Comparison of ENCODE assay signal across 8 cellular contexts in genomic region chr1:220689696-220690095, GRCh38. TPM values are rescaled to one million over a fixed set of nuclear protein-coding genes. Genes with fewer than 3 reads are reported as not detected.
DNase-seq lines count a peak whose midpoint lies in the region; ATAC-seq and TF ChIP-seq lines count a peak whose summit lies in the region.

No MANE protein-coding gene starts in this region.

- TF ChIP-seq POLR2A in transverse colon (IDR thresholded peaks at IDR 0.05): no peak

- dilution Hi-C loops in mammary epithelial cell (cut with HindIII; ENCODE audit: low sequenced_read_pairs): no loop called here

- no peak overlapping the region for H4K8ac ChIP-seq in mesenchymal stem cell (ENCODE audit: low read length)

- H3K23ac ChIP-seq in mesenchymal stem cell (ENCODE audit: low read length in 2 of 2): no peak overlapping the region

- H3K27me3 ChIP-seq in mammary epithelial cell (ENCODE audit: insufficient read depth, low read length) (no peaks in the 10 kb centered on the region), mesenchymal stem cell (ENCODE audit: control insufficient read depth in 1 of 2, insufficient read depth in 1 of 2, low read length in 2 of 2) (peaks cover 0 to 39% of the 10 kb centered on the region in 2 experiments), transverse colon (no peaks in the 10 kb centered on the region), foreskin keratinocyte (peaks cover 19% of the 10 kb centered on the region)

- no peak for TF ChIP-seq EP300 in transverse colon (IDR thresholded peaks at IDR 0.05; ENCODE audit: low read depth)

- H3K14ac ChIP-seq in mesenchymal stem cell (ENCODE audit: low read length in 2 of 2): no peak overlapping the region

- no peak overlapping the region for H4K91ac ChIP-seq in mesenchymal stem cell (ENCODE audit: low read length)

- peaks cover 6% of the 10 kb centered on the region for H3K79me1 ChIP-seq in mesenchymal stem cell (replicated peaks; ENCODE audit: low read length, poor library complexity, severe bottlenecking)

- H3K18ac ChIP-seq in mesenchymal stem cell (ENCODE audit: low read depth in 1 of 2, low read length in 2 of 2): no peak overlapping the region

- H3K9me3 ChIP-seq in mammary epithelial cell (replicated peaks; ENCODE audit: insufficient read depth, low read length) (no peaks in the 10 kb centered on the region), mesenchymal stem cell (ENCODE audit: control insufficient read depth, low read length) (no peaks in the 10 kb centered on the region), transverse colon (no peaks in the 10 kb centered on the region)

- DNase-seq in activated T-cell treated with anti-CD3 and anti-CD28 coated beads, Interleukin-2, amount 50 U/mL, for 72 hours: no peak
- no peak for DNase-seq in activated T-cell treated with anti-CD3 and anti-CD28 coated beads, Interleukin-2, amount 50 U/mL, for 48 hours
- no peak for DNase-seq in mammary epithelial cell
- DNase-seq in mesenchymal stem cell: no peak
- no peak for DNase-seq in transverse colon
- no peak for DNase-seq in foreskin keratinocyte
- no peak for DNase-seq in NCI-H1417 (lab: John Stamatoyannopoulos, UW)

- no peak overlapping the region for H2BK12ac ChIP-seq in mesenchymal stem cell (ENCODE audit: low read length in 2 of 2)

- no peaks in the 10 kb centered on the region for H3K79me2 ChIP-seq in mammary epithelial cell (ENCODE audit: insufficient read depth, low read length)

- WGBS in mammary epithelial cell (ENCODE audit: low coverage, missing lambda C conversion rate): 17% methylated on average over 12 of the region's 15 CpGs
- WGBS in mesenchymal stem cell: 43% methylated on average over 15 of the region's 15 CpGs
- WGBS in transverse colon (ENCODE audit: low coverage in 1 of 2), 2 donors: 33 to 42% methylated on average over 14 to 15 of the region's 15 CpGs

- H3K4me1 Mint-ChIP-seq in activated T-cell treated with anti-CD3 and anti-CD28 coated beads, Interleukin-2, amount 50 U/mL, for 72 hours (ENCODE audit: low read depth): peaks cover 8% of the 10 kb centered on the region

- CTCF ChIA-PET in mammary epithelial cell (lab: Charles Lee; ENCODE audit: low non-redundant PET): no interaction called here

- in situ Hi-C loops in mammary epithelial cell (cut with MboI; ENCODE audit: low sequenced_read_pairs in 2 of 2): loop anchor here in 1 of 2 donors (10.0 kb wide), 1 partner anchor 85 kb away; no protein-coding TSS in a partner anchor
- in situ Hi-C loops in transverse colon (cut with MboI; ENCODE audit: low pct_ligation_motif_present in 1 of 4, low pct_unique_long_range_greater_than_20kb in 1 of 4, low sequenced_read_pairs in 3 of 4): loop anchor here in 3 of 4 donors (10.0 to 25.0 kb wide), 3 partner anchors 45 to 98 kb away; partner anchors contain the start of gene MTARC1 (in 1 of the 3)

- H4K20me1 ChIP-seq in mammary epithelial cell (ENCODE audit: insufficient read depth, low read length): no peaks in the 10 kb centered on the region

- H3K9ac ChIP-seq in mammary epithelial cell (ENCODE audit: insufficient read depth, low read length) (no peak overlapping the region), mesenchymal stem cell (ENCODE audit: low read length) (no peak overlapping the region)

- no peak overlapping the region for H3K4ac ChIP-seq in mesenchymal stem cell (ENCODE audit: low read depth in 1 of 2, low read length in 2 of 2)

- no peak overlapping the region for H3K27ac ChIP-seq in mammary epithelial cell (ENCODE audit: insufficient read depth, low read depth, low read length)
- H3K27ac ChIP-seq in mesenchymal stem cell (ENCODE audit: low read length, poor library complexity, severe bottlenecking): no peak overlapping the region
- no peak overlapping the region for H3K27ac ChIP-seq in transverse colon
- H3K27ac ChIP-seq in foreskin keratinocyte: no peak overlapping the region

- H2AK5ac ChIP-seq in mesenchymal stem cell (ENCODE audit: low read length, severe bottlenecking): no peak overlapping the region

- H3K27ac Mint-ChIP-seq in activated T-cell treated with anti-CD3 and anti-CD28 coated beads, Interleukin-2, amount 50 U/mL, for 72 hours: no peak overlapping the region

- no peak for ATAC-seq in activated T-cell treated with anti-CD3 and anti-CD28 coated beads, Interleukin-2, amount 50 U/mL, for 72 hours (replicated peaks in 1 of 2)
- ATAC-seq in GM18502 (IDR thresholded peaks at IDR 0.05; ENCODE audit: poor library complexity, unreplicated experiment) (no peak), foreskin keratinocyte (no peak)

- H2BK120ac ChIP-seq in mesenchymal stem cell (ENCODE audit: low read depth, low read length): no peak overlapping the region

- TF ChIP-seq CTCF in mammary epithelial cell (conservative IDR thresholded peaks at IDR 0.05 in 1 of 2, IDR thresholded peaks at IDR 0.05 in 1 of 2; ENCODE audit: extremely low read depth in 1 of 2, insufficient read depth in 1 of 2, low read depth in 1 of 2, low read length in 2 of 2): no peak
- TF ChIP-seq CTCF in transverse colon (IDR thresholded peaks at IDR 0.05): no peak
- TF ChIP-seq CTCF in foreskin keratinocyte (conservative IDR thresholded peaks at IDR 0.05): no peak

- no peaks in the 10 kb centered on the region for H3K36me3 Mint-ChIP-seq in activated T-cell treated with anti-CD3 and anti-CD28 coated beads, Interleukin-2, amount 50 U/mL, for 72 hours (ENCODE audit: insufficient read depth in 2 of 2)

- no TSS peak for BruUV-seq in mammary epithelial cell (replicated peaks; lab: Mats Ljungman, UMichigan)

- no peak overlapping the region for H2BK15ac ChIP-seq in mesenchymal stem cell (ENCODE audit: low read depth, poor library complexity, severe bottlenecking)

- no peak overlapping the region for H2BK5ac ChIP-seq in mesenchymal stem cell (ENCODE audit: low read depth, low read length, poor library complexity, severe bottlenecking)

- H3K4me1 ChIP-seq in mammary epithelial cell (ENCODE audit: insufficient read depth, low read length): no peaks in the 10 kb centered on the region
- peaks cover 7% of the 10 kb centered on the region for H3K4me1 ChIP-seq in mesenchymal stem cell (ENCODE audit: control insufficient read depth, insufficient read depth, low read depth, low read length)
- H3K4me1 ChIP-seq in transverse colon: peaks cover 0 to 15% (median 9%) of the 10 kb centered on the region in 4 donors
- no peaks in the 10 kb centered on the region for H3K4me1 ChIP-seq in foreskin keratinocyte

- H3K4me2 ChIP-seq in mammary epithelial cell (ENCODE audit: insufficient read depth, low read depth, low read length) (peak overlapping the region; percentile 97), mesenchymal stem cell (ENCODE audit: low read length, poor library complexity, severe bottlenecking) (peak overlapping the region; percentile 91)

- H2AFZ ChIP-seq in mammary epithelial cell (ENCODE audit: low read depth, low read length) (peak overlapping the region; percentile 90), mesenchymal stem cell (ENCODE audit: low read depth, low read length) (no peak overlapping the region)

- intact Hi-C loops in mammary epithelial cell (cut with micrococcal nuclease) (loop anchor here (1.0 kb wide), 2 partner anchors 44 to 87 kb away; no protein-coding TSS in a partner anchor), transverse colon (cut with DNase I; ENCODE audit: low total_unique reads) (loop anchor here (5.0 kb wide), 2 partner anchors 38 to 88 kb away; no protein-coding TSS in a partner anchor)

- H3K9me3 Mint-ChIP-seq in activated T-cell treated with anti-CD3 and anti-CD28 coated beads, Interleukin-2, amount 50 U/mL, for 72 hours: no peaks in the 10 kb centered on the region

- H3K27me3 Mint-ChIP-seq in activated T-cell treated with anti-CD3 and anti-CD28 coated beads, Interleukin-2, amount 50 U/mL, for 72 hours (ENCODE audit: low read depth): peaks cover 37% of the 10 kb centered on the region

- peak overlapping the region in 2 of 3 experiments; percentile 24 to 72 for H3K4me3 ChIP-seq in mammary epithelial cell (replicated peaks in 1 of 3; ENCODE audit: insufficient read depth in 1 of 3, low read depth in 2 of 3, low read length in 3 of 3)
- H3K4me3 ChIP-seq in mesenchymal stem cell (ENCODE audit: insufficient read depth in 1 of 2, low read depth in 1 of 2, low read length in 2 of 2): peak overlapping the region in 1 of 2 experiments; percentile 74
- H3K4me3 ChIP-seq in transverse colon: peak overlapping the region; percentile 45 to 85 (median 66)

- H3K36me3 ChIP-seq in mammary epithelial cell (ENCODE audit: insufficient read depth, low read length) (no peaks in the 10 kb centered on the region), mesenchymal stem cell (ENCODE audit: control insufficient read depth in 1 of 2, insufficient read depth in 2 of 2, low read depth in 1 of 2, low read length in 2 of 2) (no peaks in the 10 kb centered on the region), transverse colon (no peaks in the 10 kb centered on the region)

- peak overlapping the region; percentile 88 to 90 for H3K4me3 Mint-ChIP-seq in activated T-cell treated with anti-CD3 and anti-CD28 coated beads, Interleukin-2, amount 50 U/mL, for 72 hours

RNA-seq across cellular contexts. Expression of gene C1orf115, which starts 0.5 kb away (rescaled TPM):
- under 1 TPM; 0.79 to 1.00 TPM for total RNA-seq in activated T-cell treated with anti-CD3 and anti-CD28 coated beads, Interleukin-2, amount 50 U/mL, for 72 hours
- total RNA-seq in mammary epithelial cell: 1 to 10 TPM in 1 of 2 donors, under 1 TPM in 1; 0.83 to 1.3 TPM
- polyA plus RNA-seq in mammary epithelial cell: 1.1 TPM
- polyA minus RNA-seq in mammary epithelial cell: 1.5 TPM
- polyA plus RNA-seq in mesenchymal stem cell (2013, experiment 1 of 2): 3.3 TPM
- polyA plus RNA-seq in mesenchymal stem cell (2013, experiment 2 of 2): 3.3 TPM
- total RNA-seq in transverse colon: 100 to 1,000 TPM in 2 of 4 donors, 10 to 100 TPM in 2; 43.2 to 153 (median 103) TPM
- total RNA-seq in foreskin keratinocyte: 1.4 TPM in 2 replicates
- 0.92 and 1.1 TPM in 2 replicates for polyA plus RNA-seq in foreskin keratinocyte

RNA-seq across cellular contexts. Expression of gene MTARC2, which starts 58.4 kb away (rescaled TPM):
- total RNA-seq in activated T-cell treated with anti-CD3 and anti-CD28 coated beads, Interleukin-2, amount 50 U/mL, for 72 hours: not detected
- 1 to 10 TPM; 3.7 to 4.8 TPM for total RNA-seq in mammary epithelial cell
- 2.1 TPM for polyA plus RNA-seq in mammary epithelial cell
- polyA minus RNA-seq in mammary epithelial cell: 4.4 TPM
- 5.3 TPM for polyA plus RNA-seq in mesenchymal stem cell (2013, experiment 1 of 2)
- polyA plus RNA-seq in mesenchymal stem cell (2013, experiment 2 of 2): 5.4 TPM
- 100 to 1,000 TPM in 1 of 4 donors, 10 to 100 TPM in 3; 28.4 to 199 (median 41.7) TPM for total RNA-seq in transverse colon
- total RNA-seq in foreskin keratinocyte: 1.3 and 1.5 TPM in 2 replicates
- polyA plus RNA-seq in foreskin keratinocyte: 1.8 and 2.1 TPM in 2 replicates

Comparison
In these comparisons a context has a peak if more than half of its experiments do, and no peak if none do; other contexts are left out.
1. RNA of gene C1orf115, which starts 0.5 kb away (total RNA-seq): 43.2 to 153 TPM in transverse colon; 1.4 TPM in foreskin keratinocyte, 0.83 to 1.3 TPM in mammary epithelial cell and 0.79 to 1.00 TPM in activated T-cell treated with anti-CD3 and anti-CD28 coated beads, Interleukin-2, amount 50 U/mL, for 72 hours; every median in the first group is over 10 times any median in the second.
2. RNA of gene MTARC2, which starts 58.4 kb away (total RNA-seq): 28.4 to 199 TPM in transverse colon; 3.7 to 4.8 TPM in mammary epithelial cell, 1.3 to 1.5 TPM in foreskin keratinocyte and not detected in activated T-cell treated with anti-CD3 and anti-CD28 coated beads, Interleukin-2, amount 50 U/mL, for 72 hours; every median in the first group is over 4 times any median in the second.